Comparison of ENCODE assay signal across 8 cellular contexts in genomic region chrX:153928846-153929245, GRCh38. TPM values are rescaled to one million over a fixed set of nuclear protein-coding genes. Genes with fewer than 3 reads are reported as not detected.
DNase-seq lines count a peak whose midpoint lies in the region; ATAC-seq and TF ChIP-seq lines count a peak whose summit lies in the region.

No MANE protein-coding gene starts in this region.

- H3K27me3 ChIP-seq in HCT116 (ENCODE audit: insufficient read depth, low read length), result no peaks in the 10 kb centered on the region
- no peaks in the 10 kb centered on the region for H3K27me3 ChIP-seq in adipocyte (replicated peaks; ENCODE audit: control insufficient read depth, insufficient read depth, low read length)

- RAD21 ChIA-PET in HCT116 (lab: Charles Lee; ENCODE audit: low non-redundant PET in 1 of 2, low total read pairs in 2 of 2, uncharacterized antibody in 2 of 2, unreplicated experiment in 2 of 2), result no interaction called here

- no peaks in the 10 kb centered on the region for H3K9me2 ChIP-seq in HCT116 (ENCODE audit: insufficient read depth)

- H3K79me2 ChIP-seq in HCT116 (ENCODE audit: insufficient read depth, low read length), result peaks cover 42% of the 10 kb centered on the region

- BruUV-seq in HCT116 (replicated peaks; lab: Mats Ljungman, UMichigan), result no TSS peak

- H3K4me1 ChIP-seq in HCT116 (ENCODE audit: control insufficient read depth in 1 of 2, insufficient read depth in 2 of 2, low read length in 2 of 2), result peaks cover 24 to 46% of the 10 kb centered on the region in 2 experiments
- H3K4me1 ChIP-seq in adipocyte (ENCODE audit: control insufficient read depth, insufficient read depth, low read length), result peaks cover 33% of the 10 kb centered on the region

- no peak for TF ChIP-seq RAD21 in HCT116 (IDR thresholded peaks at IDR 0.05; ENCODE audit: low read depth)

- H3K27ac ChIP-seq in C4-2B, result peak overlapping the region; percentile 92
- H3K27ac ChIP-seq in HCT116 (ENCODE audit: low read depth, low read length), result peak overlapping the region; percentile 62

- H3K9ac ChIP-seq in HCT116 (ENCODE audit: low read length) (peak overlapping the region; percentile 25; the same call in 1 of the 2 replicates), adipocyte (ENCODE audit: low read length) (no peak overlapping the region)

- H3K9me3 Mint-ChIP-seq in naive thymus-derived CD8-positive, alpha-beta T cell, result no peaks in the 10 kb centered on the region

- ATAC-seq in HCT116, result no peak
- ATAC-seq in naive thymus-derived CD8-positive, alpha-beta T cell, result no peak
- ATAC-seq in HG02840 (IDR thresholded peaks at IDR 0.05; ENCODE audit: low FRiP score, unreplicated experiment), result no peak
- no peak for ATAC-seq in HG03095 (IDR thresholded peaks at IDR 0.05; ENCODE audit: unreplicated experiment)

- no peak for TF ChIP-seq CTCF in C4-2B (conservative IDR thresholded peaks at IDR 0.05)
- TF ChIP-seq CTCF in HCT116 (IDR thresholded peaks at IDR 0.05 in 2 of 3, conservative IDR thresholded peaks at IDR 0.05 in 1 of 3; ENCODE audit: borderline replicate concordance in 1 of 3, insufficient read depth in 1 of 3, low read depth in 2 of 3, low read length in 2 of 3), result no peak
- TF ChIP-seq CTCF in GM10266 (IDR thresholded peaks at IDR 0.05; ENCODE audit: control insufficient read depth, insufficient read depth, low read depth, missing control alignments), result no peak

- H4K20me1 ChIP-seq in HCT116 (ENCODE audit: insufficient read depth), result no peaks in the 10 kb centered on the region

- H3K4me2 ChIP-seq in HCT116 (ENCODE audit: low read length), result peak overlapping the region; percentile 56

- H3K4me3 ChIP-seq in HCT116 (replicated peaks in 1 of 2; ENCODE audit: low read depth in 1 of 2, low read length in 2 of 2), result peak overlapping the region; percentile 27 to 35; a peak in 3 of 4 replicates
- H3K4me3 ChIP-seq in adipocyte (ENCODE audit: low read length), result peak overlapping the region; percentile 66

- peak overlapping the region; percentile 79 to 99 (median 95) for H3K27ac Mint-ChIP-seq in naive thymus-derived CD8-positive, alpha-beta T cell

- DNase-seq in HCT116 (ENCODE audit: low read depth, low spot score) (no peak), adipocyte (ENCODE audit: low read depth) (no peak), GM10266 (ENCODE audit: extremely low spot score) (no peak), NCI-H2171 (lab: John Stamatoyannopoulos, UW) (no peak)
- peak in 1 of 10 donors; percentile 40 for DNase-seq in naive thymus-derived CD8-positive, alpha-beta T cell

- TF ChIP-seq POLR2A in HCT116 (IDR thresholded peaks at IDR 0.05; ENCODE audit: borderline replicate concordance, extremely low read depth, insufficient read depth, insufficient read length), result no peak

- H3K36me3 Mint-ChIP-seq in naive thymus-derived CD8-positive, alpha-beta T cell, result peaks cover 0 to 17% (median 0%) of the 10 kb centered on the region in 3 donors

- POLR2A ChIA-PET in HCT116 (lab: Charles Lee), result interaction anchor here (0.8 to 2.3 kb wide), 6 partner anchors 10 to 455 kb away, joined by 3 to 10 read pairs (median 4); partner anchors contain the start of genes HCFC1, IDH3G, RENBP and SSR4
- POLR2A ChIA-PET in naive thymus-derived CD8-positive, alpha-beta T cell (lab: Charles Lee), result interaction anchor here (0.8 to 17.6 kb wide), 10 partner anchors 11 to 446 kb away, joined by 3 to 388 read pairs (median 7); partner anchors contain the start of genes ABCD1, AVPR2, BCAP31 and FLNA

- intact Hi-C loops in HCT116 (cut with micrococcal nuclease), result no loop called here

- H2AFZ ChIP-seq in HCT116 (ENCODE audit: low read depth, low read length, poor library complexity, severe bottlenecking), result no peak overlapping the region

- H3K36me3 ChIP-seq in HCT116 (ENCODE audit: control insufficient read depth in 1 of 2, insufficient read depth in 2 of 2, low read length in 2 of 2), result peaks cover 0 to 5% of the 10 kb centered on the region in 2 experiments; a peak in 2 of 4 replicates
- H3K36me3 ChIP-seq in adipocyte (ENCODE audit: control insufficient read depth, insufficient read depth, low read length, severe bottlenecking), result peaks cover 31% of the 10 kb centered on the region

- H3K9me3 ChIP-seq in HCT116 (ENCODE audit: control insufficient read depth in 1 of 2, insufficient read depth in 1 of 2, low read depth in 1 of 2, low read length in 2 of 2), result no peaks in the 10 kb centered on the region
- no peaks in the 10 kb centered on the region for H3K9me3 ChIP-seq in adipocyte (ENCODE audit: control insufficient read depth, low read length)

- peak overlapping the region; percentile 26 to 97 (median 82) for H3K4me3 Mint-ChIP-seq in naive thymus-derived CD8-positive, alpha-beta T cell

- CTCF ChIA-PET in HCT116 (lab: Charles Lee), result interaction anchor here (2.5 kb wide), 1 partner anchor 19 kb away, joined by 14 read pairs; no protein-coding TSS in a partner anchor

- no peaks in the 10 kb centered on the region for H3K27me3 Mint-ChIP-seq in naive thymus-derived CD8-positive, alpha-beta T cell

- peaks cover 10 to 40% (median 26%) of the 10 kb centered on the region in 4 donors for H3K4me1 Mint-ChIP-seq in naive thymus-derived CD8-positive, alpha-beta T cell

TF ChIP-seq in HCT116, 20 proteins besides CTCF, POLR2A, EP300 and RAD21 (continues in another document):
- TF ChIP-seq CEBPB (IDR thresholded peaks at IDR 0.05; ENCODE audit: low read depth) (no peak), SP1 (IDR thresholded peaks at IDR 0.05; ENCODE audit: low read depth) (no peak), ZNF274 (IDR thresholded peaks at IDR 0.05; ENCODE audit: low read depth, low read length) (no peak), MAX (IDR thresholded peaks at IDR 0.05) (no peak), EZH2phosphoT487 (IDR thresholded peaks at IDR 0.05; ENCODE audit: borderline replicate concordance) (no peak), ZFX (IDR thresholded peaks at IDR 0.05) (no peak), TCF7L2 (IDR thresholded peaks at IDR 0.05; ENCODE audit: borderline replicate concordance, extremely low read depth, insufficient read depth, insufficient read length) (no peak), CBX3 (IDR thresholded peaks at IDR 0.05; ENCODE audit: low read depth) (no peak), SRF (IDR thresholded peaks at IDR 0.05; ENCODE audit: low read depth) (no peak), ELF1 (IDR thresholded peaks at IDR 0.05; ENCODE audit: borderline replicate concordance, low read depth) (no peak), JUND (IDR thresholded peaks at IDR 0.05) (no peak), FOSL1 (IDR thresholded peaks at IDR 0.05; ENCODE audit: low read depth) (no peak)
- TF ChIP-seq, protein P1, sequence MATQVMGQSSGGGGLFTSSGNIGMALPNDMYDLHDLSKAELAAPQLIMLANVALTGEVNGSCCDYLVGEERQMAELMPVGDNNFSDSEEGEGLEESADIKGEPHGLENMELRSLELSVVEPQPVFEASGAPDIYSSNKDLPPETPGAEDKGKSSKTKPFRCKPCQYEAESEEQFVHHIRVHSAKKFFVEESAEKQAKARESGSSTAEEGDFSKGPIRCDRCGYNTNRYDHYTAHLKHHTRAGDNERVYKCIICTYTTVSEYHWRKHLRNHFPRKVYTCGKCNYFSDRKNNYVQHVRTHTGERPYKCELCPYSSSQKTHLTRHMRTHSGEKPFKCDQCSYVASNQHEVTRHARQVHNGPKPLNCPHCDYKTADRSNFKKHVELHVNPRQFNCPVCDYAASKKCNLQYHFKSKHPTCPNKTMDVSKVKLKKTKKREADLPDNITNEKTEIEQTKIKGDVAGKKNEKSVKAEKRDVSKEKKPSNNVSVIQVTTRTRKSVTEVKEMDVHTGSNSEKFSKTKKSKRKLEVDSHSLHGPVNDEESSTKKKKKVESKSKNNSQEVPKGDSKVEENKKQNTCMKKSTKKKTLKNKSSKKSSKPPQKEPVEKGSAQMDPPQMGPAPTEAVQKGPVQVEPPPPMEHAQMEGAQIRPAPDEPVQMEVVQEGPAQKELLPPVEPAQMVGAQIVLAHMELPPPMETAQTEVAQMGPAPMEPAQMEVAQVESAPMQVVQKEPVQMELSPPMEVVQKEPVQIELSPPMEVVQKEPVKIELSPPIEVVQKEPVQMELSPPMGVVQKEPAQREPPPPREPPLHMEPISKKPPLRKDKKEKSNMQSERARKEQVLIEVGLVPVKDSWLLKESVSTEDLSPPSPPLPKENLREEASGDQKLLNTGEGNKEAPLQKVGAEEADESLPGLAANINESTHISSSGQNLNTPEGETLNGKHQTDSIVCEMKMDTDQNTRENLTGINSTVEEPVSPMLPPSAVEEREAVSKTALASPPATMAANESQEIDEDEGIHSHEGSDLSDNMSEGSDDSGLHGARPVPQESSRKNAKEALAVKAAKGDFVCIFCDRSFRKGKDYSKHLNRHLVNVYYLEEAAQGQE (IDR thresholded peaks at IDR 0.05; ENCODE audit: low read depth), result no peak

RNA-seq across cellular contexts. Expression of gene ARHGAP4, which starts 2.8 kb away (rescaled TPM):
- 67.4 TPM for total RNA-seq in HCT116 (2021; ENCODE audit: unreplicated experiment)
- 41.2 and 44.2 TPM in 2 replicates for polyA plus RNA-seq in HCT116 (2012)
- total RNA-seq in naive thymus-derived CD8-positive, alpha-beta T cell, result 100 to 1,000 TPM; 324 to 353 TPM
- 100 to 1,000 TPM in 1 of 3 donors, 10 to 100 TPM in 2; 58.9 to 112 (median 96.6) TPM for polyA plus RNA-seq in naive thymus-derived CD8-positive, alpha-beta T cell

RNA-seq across cellular contexts. Expression of gene NAA10, which starts 6.0 kb away (rescaled TPM):
- 124 TPM for total RNA-seq in HCT116 (2021; ENCODE audit: unreplicated experiment)
- polyA plus RNA-seq in HCT116 (2012), result 135 and 156 TPM in 2 replicates
- 10 to 100 TPM; 72.1 to 80.8 TPM for total RNA-seq in naive thymus-derived CD8-positive, alpha-beta T cell
- 10 to 100 TPM; 66.8 to 73.3 (median 71.3) TPM for polyA plus RNA-seq in naive thymus-derived CD8-positive, alpha-beta T cell

RNA-seq across cellular contexts. Expression of gene RENBP, which starts 15.6 kb away (rescaled TPM):
- 1.3 TPM for total RNA-seq in HCT116 (2021; ENCODE audit: unreplicated experiment)
- polyA plus RNA-seq in HCT116 (2012), result 0.30 and 0.52 TPM in 2 replicates
- total RNA-seq in naive thymus-derived CD8-positive, alpha-beta T cell, result 10 to 100 TPM; 17.8 to 18.2 TPM
- polyA plus RNA-seq in naive thymus-derived CD8-positive, alpha-beta T cell, result under 1 TPM; 0.49 to 0.96 (median 0.73) TPM

RNA-seq across cellular contexts. Expression of gene AVPR2, which starts 24.4 kb away (rescaled TPM):
- not detected for total RNA-seq in HCT116 (2021; ENCODE audit: unreplicated experiment)
- polyA plus RNA-seq in HCT116 (2012), result 0.27 and 0.34 TPM in 2 replicates
- not detected for total RNA-seq in naive thymus-derived CD8-positive, alpha-beta T cell
- not detected for polyA plus RNA-seq in naive thymus-derived CD8-positive, alpha-beta T cell

RNA-seq across cellular contexts. Expression of gene HCFC1, which starts 42.8 kb away (rescaled TPM):
- total RNA-seq in HCT116 (2021; ENCODE audit: unreplicated experiment), result 72.8 TPM
- 30.8 and 35.3 TPM in 2 replicates for polyA plus RNA-seq in HCT116 (2012)
- 10 to 100 TPM; 62.4 to 64.9 TPM for total RNA-seq in naive thymus-derived CD8-positive, alpha-beta T cell
- 10 to 100 TPM in 1 of 3 donors, 1 to 10 TPM in 2; 3.3 to 11.9 (median 7.9) TPM for polyA plus RNA-seq in naive thymus-derived CD8-positive, alpha-beta T cell
